29 cellular contexts compared by ENCODE assay signal in genomic region chr1:64524614-64525013, GRCh38. TPM values are rescaled to one million over a fixed set of nuclear protein-coding genes. Genes with fewer than 3 reads are reported as not detected.
"Had no signal": no experiment of that assay in that cellular context is flagged by ENCODE, and none has a peak within 500 bp of the region (broad histone marks: within the 10 kb centered on the region; RNA-seq: fewer than 3 reads in every experiment).

No MANE protein-coding gene starts in this region.

- H3K27me3 ChIP-seq: ascending aorta, esophagus squamous epithelium, gastroesophageal sphincter, heart right ventricle, hepatocyte had no signal

- H3K27ac ChIP-seq: ascending aorta, esophagus squamous epithelium, hepatocyte, VCaP had no signal

- H3K9me3 Mint-ChIP-seq: activated B cell treated with CpG ODN at 0.5 μM for 24 hours; activated CD8-positive, alpha-beta T cell treated with anti-CD3 and anti-CD28 coated beads for 36 hours; activated naive CD4-positive, alpha-beta T cell treated with anti-CD3 and anti-CD28 coated beads, Interleukin-2, amount 10 ng/mL, durations not matched to agents 7 days and 5 days; activated naive CD4-positive, alpha-beta T cell treated with anti-CD3 and anti-CD28 coated beads, Interleukin-2, amount 50 U/mL, for 72 hours; activated naive CD8-positive, alpha-beta T cell treated with anti-CD3 and anti-CD28 coated beads, Interleukin-2, amount 10 ng/mL, durations not matched to agents 7 days and 5 days; activated T-cell treated with anti-CD3 and anti-CD28 coated beads, Interleukin-2, amount 50 U/mL, for 4 hours; activated T-helper 2 cell treated with anti-CD3 and anti-CD28 coated beads, Interferon-gamma antibody, Interleukin-2, Interleukin-4, amounts not matched to agents 10 μg/mL and 5 μg/mL and 100 μg/mL, durations not matched to agents 14 hours and 24 hours and 36 hours; brain; effector memory CD8-positive, alpha-beta T cell had no signal

- H3K27ac Mint-ChIP-seq: activated B cell treated with CpG ODN at 0.5 μM for 24 hours; activated CD8-positive, alpha-beta T cell treated with anti-CD3 and anti-CD28 coated beads for 36 hours; activated naive CD4-positive, alpha-beta T cell treated with anti-CD3 and anti-CD28 coated beads, Interleukin-2, amount 10 ng/mL, durations not matched to agents 7 days and 5 days; activated naive CD4-positive, alpha-beta T cell treated with anti-CD3 and anti-CD28 coated beads, Interleukin-2, amount 50 U/mL, for 72 hours; activated naive CD8-positive, alpha-beta T cell treated with anti-CD3 and anti-CD28 coated beads, Interleukin-2, amount 10 ng/mL, durations not matched to agents 7 days and 5 days; activated T-helper 2 cell treated with anti-CD3 and anti-CD28 coated beads, Interferon-gamma antibody, Interleukin-2, Interleukin-4, amounts not matched to agents 10 μg/mL and 5 μg/mL and 100 μg/mL, durations not matched to agents 14 hours and 24 hours and 36 hours; effector memory CD8-positive, alpha-beta T cell had no signal

- H3K36me3 Mint-ChIP-seq: activated naive CD4-positive, alpha-beta T cell treated with anti-CD3 and anti-CD28 coated beads, Interleukin-2, amount 10 ng/mL, durations not matched to agents 7 days and 5 days; activated naive CD4-positive, alpha-beta T cell treated with anti-CD3 and anti-CD28 coated beads, Interleukin-2, amount 50 U/mL, for 72 hours; activated naive CD8-positive, alpha-beta T cell treated with anti-CD3 and anti-CD28 coated beads, Interleukin-2, amount 10 ng/mL, durations not matched to agents 7 days and 5 days; brain had no signal

- H3K4me1 Mint-ChIP-seq: activated B cell treated with CpG ODN at 0.5 μM for 24 hours had no signal

- H3K36me3 ChIP-seq: ascending aorta, esophagus squamous epithelium, gastroesophageal sphincter, heart right ventricle had no signal

- ATAC-seq: activated CD4-positive, CD25-positive, alpha-beta regulatory T cell treated with anti-CD3 and anti-CD28 coated beads, Interleukin-2, amount 50 U/mL, for 24 hours; activated CD8-positive, alpha-beta T cell treated with anti-CD3 and anti-CD28 coated beads for 36 hours; activated naive CD4-positive, alpha-beta T cell treated with anti-CD3 and anti-CD28 coated beads, Interleukin-2, amount 50 U/mL, for 72 hours; activated T-cell treated with anti-CD3 and anti-CD28 coated beads, Interleukin-2, amount 50 U/mL, for 4 hours; effector memory CD8-positive, alpha-beta T cell; gastroesophageal sphincter; heart right ventricle had no signal

- H3K9me3 ChIP-seq: ascending aorta, esophagus squamous epithelium, gastroesophageal sphincter, heart right ventricle had no signal

- H3K4me3 ChIP-seq: ascending aorta, esophagus squamous epithelium, gastroesophageal sphincter, heart right ventricle, hepatocyte had no signal

- DNase-seq: activated B cell treated with CpG ODN at 0.5 μM for 24 hours; activated CD4-positive, alpha-beta T cell treated with anti-CD3 and anti-CD28 coated beads for 48 hours; activated CD4-positive, alpha-beta T cell treated with anti-CD3 and anti-CD28 coated beads, Interleukin-2, amount 50 U/mL, for 1 hour; activated CD4-positive, alpha-beta T cell treated with anti-CD3 and anti-CD28 coated beads, Interleukin-2, amount 50 U/mL, for 48 hours; activated CD8-positive, alpha-beta memory T cell treated with anti-CD3 and anti-CD28 coated beads for 24 hours; activated CD8-positive, alpha-beta T cell treated with anti-CD3 and anti-CD28 coated beads for 36 hours; activated gamma-delta T cell; activated naive CD4-positive, alpha-beta T cell; activated naive CD4-positive, alpha-beta T cell treated with anti-CD3 and anti-CD28 coated beads, Interleukin-2, amount 10 ng/mL, durations not matched to agents 7 days and 5 days; activated naive CD8-positive, alpha-beta T cell treated with anti-CD3 and anti-CD28 coated beads, Interleukin-2, amount 10 ng/mL, durations not matched to agents 7 days and 5 days; activated T-cell treated with anti-CD3 and anti-CD28 coated beads, Interleukin-2, amount 50 U/mL, for 4 hours; cortex of kidney; dermis blood vessel endothelial cell; effector CD4-positive, alpha-beta T cell; effector memory CD8-positive, alpha-beta T cell; erythroblast; esophagus squamous epithelium; foreskin melanocyte; heart right ventricle; T-helper 2 cell had no signal

- H3K27me3 Mint-ChIP-seq: activated CD8-positive, alpha-beta T cell treated with anti-CD3 and anti-CD28 coated beads for 36 hours; brain had no signal

- H3K4me3 Mint-ChIP-seq: activated B cell treated with CpG ODN at 0.5 μM for 24 hours; activated CD8-positive, alpha-beta T cell treated with anti-CD3 and anti-CD28 coated beads for 36 hours; activated naive CD4-positive, alpha-beta T cell treated with anti-CD3 and anti-CD28 coated beads, Interleukin-2, amount 10 ng/mL, durations not matched to agents 7 days and 5 days; activated naive CD8-positive, alpha-beta T cell treated with anti-CD3 and anti-CD28 coated beads, Interleukin-2, amount 10 ng/mL, durations not matched to agents 7 days and 5 days; activated T-cell treated with anti-CD3 and anti-CD28 coated beads, Interleukin-2, amount 50 U/mL, for 4 hours; effector memory CD8-positive, alpha-beta T cell had no signal

RNA-seq across cellular contexts. Expression of gene CACHD1, which starts 54.7 kb away (rescaled TPM):
- total RNA-seq: T-helper 1 cell treated with Interleukin-12 subunit alpha and Interleukin-12 subunit beta and Interleukin-4 antibody, amounts not matched to agents 30 ng/mL and 1 ng/mL, for 36 hours had no signal
